Comparison of ENCODE assay signal across 19 cellular contexts in the genomic region with DNA sequence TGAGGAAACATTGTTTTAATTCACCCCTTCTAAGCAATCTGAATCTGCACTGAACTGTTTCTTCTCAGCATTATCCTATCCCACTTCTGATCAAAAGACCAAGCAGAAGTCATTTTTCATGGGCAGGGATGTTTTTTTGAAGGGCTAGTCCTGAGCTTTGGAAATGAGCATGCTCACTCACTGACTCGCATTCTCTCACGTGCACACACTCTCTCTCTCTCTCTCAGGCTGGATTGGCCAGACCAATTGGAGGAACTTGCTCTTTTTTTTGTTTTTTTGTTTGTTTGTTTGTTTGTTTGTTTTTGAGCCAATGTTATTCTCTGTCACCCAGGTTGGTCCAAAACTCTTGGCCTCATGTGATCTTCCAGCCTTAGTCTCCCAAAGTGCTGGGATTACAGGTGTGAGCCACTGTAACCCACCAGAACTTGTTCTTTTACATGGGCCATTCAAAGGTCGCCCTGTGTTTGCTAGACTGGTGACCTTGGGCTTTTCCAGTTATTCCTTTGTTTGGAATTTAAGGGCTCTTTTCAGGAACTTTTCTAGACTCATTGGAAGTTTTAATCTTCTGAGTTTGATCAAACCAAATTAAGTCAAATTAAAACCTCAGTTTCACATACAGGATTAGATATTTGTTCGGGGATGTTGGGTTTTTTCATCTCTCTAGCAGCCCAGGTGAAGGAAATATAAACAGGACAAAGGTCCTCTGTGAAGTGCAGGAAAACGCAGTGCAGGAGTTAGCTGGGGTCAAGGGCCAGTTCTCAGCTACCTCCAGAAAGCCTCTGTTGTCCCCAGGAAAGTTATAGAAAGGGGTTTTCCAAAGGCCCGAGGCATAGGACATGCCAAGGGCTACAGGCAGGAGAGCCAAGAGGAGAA. TPM values are rescaled to one million over a fixed set of nuclear protein-coding genes. Genes with fewer than 3 reads are reported as not detected.
"Had no signal": no experiment of that assay in that cellular context is flagged by ENCODE, and none has a peak within 500 bp of the region (broad histone marks: within the 10 kb centered on the region; RNA-seq: fewer than 3 reads in every experiment).

No MANE protein-coding gene starts in this region.

- DNase-seq: activated CD4-positive, alpha-beta memory T cell treated with anti-CD3 and anti-CD28 coated beads, Interleukin-2, amount 10 ng/mL, durations not matched to agents 7 days and 5 days; activated naive CD8-positive, alpha-beta T cell treated with anti-CD3 and anti-CD28 coated beads for 36 hours; activated T-cell treated with anti-CD3 and anti-CD28 coated beads, Interleukin-2, amount 50 U/mL, for 48 hours; amygdala; body of pancreas; central memory CD4-positive, alpha-beta T cell; cortex of kidney; effector memory CD4-positive, alpha-beta T cell; heart left ventricle; left lung; psoas muscle; T-helper 1 cell; T1000 had no signal

- FAIRE-seq: frontal cortex, islet of Langerhans had no signal

- H3K9me3 ChIP-seq: body of pancreas, heart left ventricle, left lung, psoas muscle, tibial artery, vagina had no signal

- H3K27me3 ChIP-seq: body of pancreas, heart left ventricle, left lung, tibial artery, vagina had no signal

- ATAC-seq: body of pancreas; heart left ventricle; left lung; psoas muscle; SK-N-SH treated with all-trans-retinoic acid at 6 μM for 48 hours; stimulated activated effector memory CD8-positive, alpha-beta T cell treated with anti-CD3 and anti-CD28 coated beads, Interleukin-12 subunit alpha, Interleukin-12 subunit beta, amount 100 ng/mL, for 72 hours had no signal

- H3K27ac ChIP-seq: body of pancreas, left lung, psoas muscle, vagina had no signal

- H3K4me3 ChIP-seq: body of pancreas, heart left ventricle, left lung, psoas muscle, tibial artery, vagina had no signal

RNA-seq across cellular contexts. Expression of a gene that starts 13.2 kb away (rescaled TPM):
- total RNA-seq: activated CD4-positive, alpha-beta memory T cell treated with anti-CD3 and anti-CD28 coated beads, Interleukin-2, amount 10 ng/mL, durations not matched to agents 7 days and 5 days had no signal
